Comparison of ENCODE assay signal across 8 cellular contexts in genomic region chr10:23158370-23158769, GRCh38. TPM values are rescaled to one million over a fixed set of nuclear protein-coding genes. Genes with fewer than 3 reads are reported as not detected.
DNase-seq lines count a peak whose midpoint lies in the region; ATAC-seq and TF ChIP-seq lines count a peak whose summit lies in the region.

No MANE protein-coding gene starts in this region.

- 0 out of 2 replicates have a peak overlapping the region, but pooled peaks have one; percentile 10 for H3K4me2 ChIP-seq in OCI-LY1 (ENCODE audit: low read length)

- H2AFZ ChIP-seq in OCI-LY1 (ENCODE audit: low read length) = no peak overlapping the region

- H3K4me1 ChIP-seq in OCI-LY1 (ENCODE audit: insufficient read depth, low read length, severe bottlenecking) (no peaks in the 10 kb centered on the region), right atrium auricular region (peaks cover 0 to 5% of the 10 kb centered on the region in 2 donors)

- H3K27ac ChIP-seq in OCI-LY1 (ENCODE audit: low read depth, low read length, poor library complexity, severe bottlenecking) (no peak overlapping the region), right atrium auricular region (no peak overlapping the region)

- H3K9ac ChIP-seq in OCI-LY1 (ENCODE audit: low read length) = no peak overlapping the region

- H3K27me3 ChIP-seq in OCI-LY1 (ENCODE audit: insufficient read depth, low read length) = no peaks in the 10 kb centered on the region
- H3K27me3 ChIP-seq in right atrium auricular region = no peaks in the 10 kb centered on the region

- H3K9me2 ChIP-seq in OCI-LY1 (ENCODE audit: low read depth, low read length) = no peaks in the 10 kb centered on the region

- peak; percentile 63 for ATAC-seq in GM19397 (IDR thresholded peaks at IDR 0.05; ENCODE audit: unreplicated experiment)

- no peaks in the 10 kb centered on the region for H3F3A ChIP-seq in OCI-LY1 (ENCODE audit: insufficient read depth, low read length)

- peak; percentile 84 for TF ChIP-seq CTCF in OCI-LY1 (IDR thresholded peaks at IDR 0.05; ENCODE audit: low read length)
- peak; percentile 74 to 89 for TF ChIP-seq CTCF in right atrium auricular region (IDR thresholded peaks at IDR 0.05)
- peak; percentile 88 for TF ChIP-seq CTCF in retinal pigment epithelial cell (conservative IDR thresholded peaks at IDR 0.05; ENCODE audit: low read depth, low read length)

- no peaks in the 10 kb centered on the region for H4K20me1 ChIP-seq in OCI-LY1 (ENCODE audit: insufficient read depth, low read length)

- H3K9me3 ChIP-seq in OCI-LY1 (ENCODE audit: low read length) = no peaks in the 10 kb centered on the region
- H3K9me3 ChIP-seq in right atrium auricular region = no peaks in the 10 kb centered on the region

- DNase-seq in Caki2 (ENCODE audit: low read depth) (peak; percentile 50), HT-29 (ENCODE audit: low spot score) (peak; percentile 83), anterior cingulate cortex (lab: John Stamatoyannopoulos, UW) (peak in 40 of 58 donors; percentile 3 to 58 (median 23)), right atrium auricular region (ENCODE audit: low spot score) (no peak), retinal pigment epithelial cell (ENCODE audit: low read depth) (peak; percentile 17), NK-92 (lab: John Stamatoyannopoulos, UW; ENCODE audit: unreplicated experiment) (no peak)

- no peak overlapping the region for H3K4me3 ChIP-seq in OCI-LY1 (ENCODE audit: low read depth, low read length, poor library complexity, severe bottlenecking)
- no peak overlapping the region for H3K4me3 ChIP-seq in right atrium auricular region
- no peak overlapping the region for H3K4me3 ChIP-seq in retinal pigment epithelial cell (ENCODE audit: low read length)

- in situ Hi-C loops in Caki2 (cut with HindIII; ENCODE audit: low pct_unique_long_range_greater_than_20kb, low sequenced_read_pairs) = no loop called here

- H3K79me2 ChIP-seq in OCI-LY1 (ENCODE audit: insufficient read depth, low read length) = no peaks in the 10 kb centered on the region

- H3K36me3 ChIP-seq in OCI-LY1 (ENCODE audit: insufficient read depth, low read length) (no peaks in the 10 kb centered on the region), right atrium auricular region (no peaks in the 10 kb centered on the region)

RNA-seq across cellular contexts. Expression of gene PTF1A, which starts 33.7 kb away (rescaled TPM):
- total RNA-seq in Caki2 (2014; rRNA removed; shearing (Covaris generic); ENCODE audit: low replicate concordance) = not detected in 2 replicates
- total RNA-seq in HT-29 (2014; rRNA removed; shearing (Covaris generic)) = not detected in 2 replicates
- not detected for total RNA-seq in right atrium auricular region

Comparison
In these comparisons a context has a peak if more than half of its experiments do, and no peak if none do; other contexts are left out.
1. DNase-seq: peak in Caki2 (single experiment), HT-29 (single experiment), anterior cingulate cortex (40 of 58) and retinal pigment epithelial cell (single experiment); none in right atrium auricular region (single experiment) and NK-92 (single experiment).
2. Peak in every context shown above with its lines, with median percentiles within 50 percentile points of each other: CTCF ChIP-seq.